ENCODE assay signal across 34 cellular contexts in genomic region chr5:22411950-22412349, GRCh38.
"Had no signal": no experiment of that assay in that cellular context is flagged by ENCODE, and none has a peak within 500 bp of the region (broad histone marks: within the 10 kb centered on the region; RNA-seq: fewer than 3 reads in every experiment).

No MANE protein-coding gene starts in this region.

- H3K27me3 ChIP-seq: MG63 had no signal

- H3K27ac ChIP-seq: KMS-11 had no signal

- H3K36me3 ChIP-seq: MG63 had no signal

- H3K4me2 ChIP-seq: KMS-11 had no signal

- H3K9ac ChIP-seq: KMS-11 had no signal

- H3K9me3 ChIP-seq: MG63 had no signal

- H3K4me3 ChIP-seq: MG63 had no signal

- DNase-seq: Karpas-422, Kasumi-1, MG63, MM.1S, MV-4-11, NCI-H1048, NCI-H1092, NCI-H1092 treated with DMSO at 0.1 percent for 48 hours, NCI-H1105, NCI-H1105 treated with DMSO at 0.1 percent for 48 hours, NCI-H1417, NCI-H1417 treated with DMSO at 0.1 percent for 48 hours, NCI-H1436, NCI-H1436 treated with DMSO at 0.1 percent for 48 hours, NCI-H146, NCI-H1694, NCI-H1694 treated with DMSO at 0.1 percent for 48 hours, NCI-H187, NCI-H187 treated with DMSO at 0.1 percent for 48 hours, NCI-H1930, NCI-H2029, NCI-H2029 treated with DMSO at 0.1 percent for 48 hours, NCI-H2081, NCI-H2081 treated with DMSO at 0.1 percent for 48 hours, NCI-H2107, NCI-H2171, NCI-H2171 treated with DMSO at 0.1 percent for 48 hours, NCI-H2227 treated with DMSO at 0.1 percent for 48 hours, NCI-H226, NCI-H345, NCI-H446, NCI-H446 treated with DMSO at 0.1 percent for 48 hours, NCI-H510A had no signal
